8 cellular contexts compared by ENCODE assay signal in the genomic region with DNA sequence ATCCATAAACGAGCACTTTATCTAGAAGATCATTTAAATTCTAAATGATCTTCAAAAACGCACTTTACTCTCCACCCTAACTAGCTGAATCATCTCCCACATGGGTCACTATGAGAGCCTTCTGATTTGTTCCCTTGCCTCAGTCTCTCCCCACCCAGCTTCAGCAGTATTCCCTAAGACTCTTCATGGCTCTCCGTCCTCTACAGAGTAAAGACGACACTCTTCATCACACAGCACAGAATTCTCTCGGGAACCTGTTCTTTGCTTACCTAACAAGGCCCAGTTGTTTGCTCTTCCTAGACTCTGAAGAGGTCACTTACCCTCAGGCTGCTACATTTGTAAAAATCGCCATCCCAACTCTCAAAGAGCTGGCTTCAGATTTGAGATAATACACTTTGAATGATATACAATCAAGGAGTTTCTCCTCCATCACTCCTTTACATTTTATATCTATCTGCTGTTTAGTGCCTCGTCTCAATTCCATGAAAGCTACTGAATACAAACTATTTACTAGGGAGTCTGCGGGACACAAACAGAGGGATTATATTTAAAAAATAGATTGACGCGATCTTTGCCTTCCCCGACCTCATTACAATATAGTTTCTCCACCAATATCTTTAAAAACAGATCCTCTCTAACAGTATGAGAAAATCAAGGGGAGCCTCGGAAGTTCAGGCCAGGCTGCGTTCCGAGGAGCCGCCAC. TPM values are rescaled to one million over a fixed set of nuclear protein-coding genes. Genes with fewer than 3 reads are reported as not detected.
DNase-seq lines count a peak whose midpoint lies in the region; ATAC-seq and TF ChIP-seq lines count a peak whose summit lies in the region.

No MANE protein-coding gene starts in this region.

- H3K9me3 ChIP-seq in SU-DHL-6 (ENCODE audit: insufficient read depth, low read length) (no peaks in the 10 kb centered on the region), skeletal muscle tissue (ENCODE audit: control insufficient read depth in 3 of 3, low read length in 3 of 3) (no peaks in the 10 kb centered on the region)

- H3K4me2 ChIP-seq in SU-DHL-6 (ENCODE audit: low read depth, low read length, poor library complexity, severe bottlenecking) = peak overlapping the region; percentile 97

- no peaks in the 10 kb centered on the region for H3F3A ChIP-seq in SU-DHL-6 (ENCODE audit: insufficient read depth)

- TF ChIP-seq CTCF in SU-DHL-6 (IDR thresholded peaks at IDR 0.05; ENCODE audit: insufficient read depth, low read length, poor library complexity, severe bottlenecking) (no peak), fibroblast of villous mesenchyme (IDR thresholded peaks at IDR 0.05; ENCODE audit: insufficient read depth, low read depth, low read length) (no peak)

- H3K27ac ChIP-seq in SU-DHL-6 (ENCODE audit: low read depth, low read length) (peak overlapping the region; percentile 85), skeletal muscle tissue (ENCODE audit: low read depth, low read length) (peak overlapping the region; percentile 96)

- H3K4me1 ChIP-seq in skeletal muscle tissue (ENCODE audit: control insufficient read depth in 3 of 3, insufficient read depth in 3 of 3, low read length in 3 of 3) = peaks cover 13 to 27% (median 19%) of the 10 kb centered on the region in 3 donors

- no peaks in the 10 kb centered on the region for H4K20me1 ChIP-seq in SU-DHL-6 (ENCODE audit: low read depth, low read length)

- no peak for ATAC-seq in GM21825 (IDR thresholded peaks at IDR 0.05; ENCODE audit: unreplicated experiment)

- peaks cover 10% of the 10 kb centered on the region; the same call in 1 of the 2 replicates for H3K79me2 ChIP-seq in SU-DHL-6 (ENCODE audit: insufficient read depth, low read length)

- H3K27me3 ChIP-seq in SU-DHL-6 (ENCODE audit: low read length) = no peaks in the 10 kb centered on the region
- no peaks in the 10 kb centered on the region for H3K27me3 ChIP-seq in skeletal muscle tissue (ENCODE audit: control insufficient read depth in 3 of 3, insufficient read depth in 3 of 3, low read length in 3 of 3)

- H3K36me3 ChIP-seq in SU-DHL-6 (ENCODE audit: low read length) (no peaks in the 10 kb centered on the region), skeletal muscle tissue (ENCODE audit: control insufficient read depth in 3 of 3, insufficient read depth in 3 of 3, low read length in 3 of 3) (peaks cover 2 to 7% (median 2%) of the 10 kb centered on the region in 3 donors)

- peak; percentile 13 for DNase-seq in NCI-H748 (lab: John Stamatoyannopoulos, UW; ENCODE audit: unreplicated experiment)
- DNase-seq in NCI-H748 treated with DMSO at 0.1 percent for 48 hours (lab: John Stamatoyannopoulos, UW) = no peak
- DNase-seq in fibroblast of villous mesenchyme (ENCODE audit: low read depth) = peak; percentile 8
- DNase-seq in C1 segment of cervical spinal cord (lab: John Stamatoyannopoulos, UW) = no peak
- no peak for DNase-seq in GOT3 (lab: John Stamatoyannopoulos, UW)

- no peaks in the 10 kb centered on the region for H3K9me2 ChIP-seq in SU-DHL-6 (replicated peaks; ENCODE audit: insufficient read depth, low read length)

- H3K4me3 ChIP-seq in SU-DHL-6 (ENCODE audit: insufficient read depth, low read length, poor library complexity, severe bottlenecking) (peak overlapping the region; percentile 80), fibroblast of villous mesenchyme (ENCODE audit: low read depth, low read length) (peak overlapping the region; percentile 84), skeletal muscle tissue (ENCODE audit: low read length in 3 of 3) (peak overlapping the region; percentile 68 to 79 (median 70))

- H3K9ac ChIP-seq in SU-DHL-6 (ENCODE audit: low read length) = peak overlapping the region; percentile 93
- H3K9ac ChIP-seq in skeletal muscle tissue (ENCODE audit: low read depth in 1 of 3, low read length in 3 of 3) = peak overlapping the region; percentile 69 to 91 (median 86)

- H2AFZ ChIP-seq in SU-DHL-6 (ENCODE audit: low read depth, low read length, severe bottlenecking) = peak overlapping the region; percentile 99

RNA-seq across cellular contexts. Expression of a gene that starts 0.5 kb away (rescaled TPM):
- 41.6 and 59.6 TPM in 2 replicates for total RNA-seq in fibroblast of villous mesenchyme
- total RNA-seq in skeletal muscle tissue = 36.5 TPM

RNA-seq across cellular contexts. Expression of a gene that starts 18.5 kb away (rescaled TPM):
- total RNA-seq in fibroblast of villous mesenchyme = 11.6 and 13.0 TPM in 2 replicates
- total RNA-seq in skeletal muscle tissue = 15.1 TPM

RNA-seq across cellular contexts. Expression of a gene that starts 18.5 kb away (rescaled TPM):
- total RNA-seq in fibroblast of villous mesenchyme (1.3 and 2.3 TPM in 2 replicates), skeletal muscle tissue (3.1 TPM)

Comparison
In these comparisons a context has a peak if more than half of its experiments do, and no peak if none do; other contexts are left out.
1. DNase-seq: peak in NCI-H748 (single experiment) and fibroblast of villous mesenchyme (single experiment); none in NCI-H748 treated with DMSO at 0.1 percent for 48 hours (single experiment), C1 segment of cervical spinal cord (0 of 14) and GOT3 (single experiment).
2. Peak in every context shown above with its lines, with median percentiles within 50 percentile points of each other: H3K4me3 ChIP-seq.